In genomic region chr7:47026733-47027450, GRCh38 we compare ENCODE assay signal across 16 cellular contexts.
DNase-seq lines count a peak whose midpoint lies in the region; ATAC-seq lines count a peak whose summit lies in the region.
"Had no signal": no experiment of that assay in that cellular context is flagged by ENCODE, and none has a peak within 500 bp of the region (broad histone marks: within the 10 kb centered on the region; RNA-seq: fewer than 3 reads in every experiment).

No MANE protein-coding gene starts in this region.

- ATAC-seq in left ventricle myocardium superior: peak; percentile 92
- no peak for ATAC-seq in HG03520 (IDR thresholded peaks at IDR 0.05; ENCODE audit: unreplicated experiment)
- ATAC-seq in GM18873 (IDR thresholded peaks at IDR 0.05; ENCODE audit: low FRiP score, unreplicated experiment): no peak

- peak; percentile 49 for DNase-seq in NCI-H748 (lab: John Stamatoyannopoulos, UW; ENCODE audit: unreplicated experiment)
- no peak for DNase-seq in NCI-H748 treated with DMSO at 0.1 percent for 48 hours (lab: John Stamatoyannopoulos, UW)
- peak; percentile 12 for DNase-seq in DMS53 treated with DMSO at 0.1 percent for 48 hours (lab: John Stamatoyannopoulos, UW; ENCODE audit: unreplicated experiment)
- peak; percentile 72 for DNase-seq in NCI-H2196 (lab: John Stamatoyannopoulos, UW; ENCODE audit: unreplicated experiment)
- peak; percentile 50 for DNase-seq in left ventricle myocardium superior
- DNase-seq in NCI-H524 (lab: John Stamatoyannopoulos, UW): no peak
- DNase-seq: COR-L47; DMS 273 treated with DMSO at 0.1 percent for 48 hours; KG1; NCI-H146; NCI-H2081 treated with DMSO at 0.1 percent for 48 hours; NCI-H524 treated with DMSO at 0.1 percent for 48 hours; NK-92 treated with Interleukin-12 subunit alpha and Interleukin-12 subunit beta, amount 100 ng/mL, for 24 hours; Peyer's patch had no signal

- intact Hi-C loops in left ventricle myocardium superior (cut with micrococcal nuclease): no loop called here

Comparison
In these comparisons a context has a peak if more than half of its experiments do, and no peak if none do; other contexts are left out.
1. DNase-seq: peak in NCI-H748 (single experiment), DMS53 treated with DMSO at 0.1 percent for 48 hours (single experiment), NCI-H2196 (single experiment) and left ventricle myocardium superior (single experiment); none in NCI-H748 treated with DMSO at 0.1 percent for 48 hours (single experiment) and NCI-H524 (0 of 2).